Comparison of ENCODE assay signal across 22 cellular contexts in genomic region chr20:15619816-15620215, GRCh38.
"Had no signal": no experiment of that assay in that cellular context is flagged by ENCODE, and none has a peak within 500 bp of the region (broad histone marks: within the 10 kb centered on the region; RNA-seq: fewer than 3 reads in every experiment).

No MANE protein-coding gene starts in this region.

- H3K4me3 ChIP-seq: colonic mucosa, hepatocyte, lung, ovary, right atrium auricular region, smooth muscle cell, tibial artery had no signal

- ATAC-seq: left colon; left ventricle myocardium superior; naive thymus-derived CD8-positive, alpha-beta T cell; stimulated activated effector memory CD8-positive, alpha-beta T cell treated with anti-CD3 and anti-CD28 coated beads, Interleukin-12 subunit alpha, Interleukin-12 subunit beta, amount 100 ng/mL, for 72 hours; stimulated activated naive CD8-positive, alpha-beta T cell treated with anti-CD3 and anti-CD28 coated beads, Interleukin-15, Interleukin-2, amounts not matched to agents 100 U/mL and 50 U/mL, for 24 hours had no signal

- H3K27me3 ChIP-seq: colonic mucosa, hepatocyte, ovary, right atrium auricular region, tibial artery had no signal

- H3K4me2 ChIP-seq: hepatocyte, smooth muscle cell had no signal

- H2AFZ ChIP-seq: hepatocyte had no signal

- H3K27ac ChIP-seq: colonic mucosa, hepatocyte, ovary, right atrium auricular region, tibial artery had no signal

- H3K9me3 ChIP-seq: colonic mucosa, ovary, right atrium auricular region, tibial artery had no signal

- H3K36me3 ChIP-seq: colonic mucosa, ovary, right atrium auricular region, tibial artery had no signal

- FAIRE-seq: endothelial cell of umbilical vein had no signal

- H3K4me1 ChIP-seq: colonic mucosa, right atrium auricular region, tibial artery had no signal

- DNase-seq: colonic mucosa; dermis blood vessel endothelial cell; endodermal cell; erythroblast; foreskin melanocyte; head of caudate nucleus; left colon; left ventricle myocardium superior; mesenchymal stem cell; naive thymus-derived CD8-positive, alpha-beta T cell; nucleus accumbens; ovary; stimulated activated CD4-positive, alpha-beta T cell treated with anti-CD3 and anti-CD28 coated beads, Interleukin-4, amount 100 ng/mL, for 1 hour; stimulated activated CD8-positive, alpha-beta memory T cell treated with anti-CD3 and anti-CD28 coated beads, Interleukin-4, amount 100 ng/mL, for 48 hours; stimulated activated naive CD8-positive, alpha-beta T cell treated with anti-CD3 and anti-CD28 coated beads, Interleukin-15, Interleukin-2, amounts not matched to agents 100 U/mL and 50 U/mL, for 24 hours; tibial artery had no signal

- H3K79me2 ChIP-seq: hepatocyte had no signal
